ENCODE assay signal across 18 cellular contexts in the genomic region with DNA sequence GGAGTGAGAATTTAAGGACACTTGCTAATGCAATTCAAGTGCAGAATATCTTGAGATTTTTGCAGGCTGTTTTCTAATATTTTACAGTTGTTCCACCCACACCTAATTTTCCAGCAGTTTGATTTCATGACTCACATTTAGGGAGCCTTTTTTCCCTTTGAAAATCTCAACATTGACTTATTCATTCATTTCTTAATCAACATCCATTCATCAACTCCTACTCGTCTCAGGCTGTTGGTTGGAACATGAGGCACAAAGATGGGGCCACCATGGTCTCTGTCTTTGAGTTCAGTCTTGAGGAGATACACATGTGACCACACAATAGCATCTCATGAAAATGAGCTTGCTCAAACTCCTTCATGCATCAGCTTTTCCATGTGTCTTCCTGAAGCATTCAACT.
"Had no signal": no experiment of that assay in that cellular context is flagged by ENCODE, and none has a peak within 500 bp of the region (broad histone marks: within the 10 kb centered on the region; RNA-seq: fewer than 3 reads in every experiment).

No MANE protein-coding gene starts in this region.

- DNase-seq: cerebellar nuclear complex; dermis blood vessel endothelial cell; erythroblast; heart right ventricle; left lung; lower lobe of right lung; mesenchymal stem cell; midbrain; occipital lobe; pancreas; retina; right lobe of liver; stimulated activated CD4-positive, alpha-beta T cell treated with anti-CD3 and anti-CD28 coated beads, Interleukin-4, amount 100 ng/mL, for 24 hours; stimulated activated naive CD8-positive, alpha-beta T cell treated with anti-CD3 and anti-CD28 coated beads, Interleukin-15, amount 100 ng/mL, for 72 hours; transverse colon had no signal

- H3K4me1 ChIP-seq: left lung, lower lobe of right lung, pancreas had no signal

- H3K4me3 ChIP-seq: heart right ventricle, left lung, lower lobe of right lung, pancreas, right lobe of liver, thoracic aorta, transverse colon had no signal

- H3K36me3 ChIP-seq: heart right ventricle, left lung, lower lobe of right lung, pancreas, right lobe of liver, thoracic aorta, transverse colon had no signal

- H3K27ac ChIP-seq: left lung, lower lobe of right lung, pancreas, right lobe of liver, thoracic aorta, transverse colon had no signal

- H3K9me3 ChIP-seq: heart right ventricle, left lung, lower lobe of right lung, pancreas, right lobe of liver, thoracic aorta, transverse colon had no signal

- ATAC-seq: heart right ventricle; left lung; lower lobe of right lung; natural killer cell treated with Interleukin-12 subunit alpha and Interleukin-12 subunit beta and Interleukin-15 and Interleukin-18, amount 100 ng/mL, for 72 hours; pancreas; right lobe of liver; stimulated activated memory B cell treated with anti-CD40 and anti-IgM and Interleukin-4, amounts not matched to agents 10 μg/mL and 1 μg/mL and 100 μg/mL, for 72 hours; stimulated activated naive CD8-positive, alpha-beta T cell treated with anti-CD3 and anti-CD28 coated beads, Interleukin-15, amount 100 ng/mL, for 72 hours had no signal

- H3K27me3 ChIP-seq: heart right ventricle, left lung, pancreas, right lobe of liver, transverse colon had no signal
